ENCODE assay signal across 22 cellular contexts in genomic region chr22:44615602-44616180, GRCh38.
"Had no signal": no experiment of that assay in that cellular context is flagged by ENCODE, and none has a peak within 500 bp of the region (broad histone marks: within the 10 kb centered on the region; RNA-seq: fewer than 3 reads in every experiment).

No MANE protein-coding gene starts in this region.

- H3K4me1 ChIP-seq: prostate gland, testis had no signal

- DNase-seq: cortex of kidney; effector memory CD8-positive, alpha-beta T cell; hypothalamus; mammary epithelial cell; mesendoderm; midbrain; naive thymus-derived CD4-positive, alpha-beta T cell; nucleus accumbens; sigmoid colon; stimulated activated CD4-positive, alpha-beta T cell treated with anti-CD3 and anti-CD28 coated beads, Interleukin-2, amount 100 ng/mL, for 24 hours; stimulated activated CD4-positive, alpha-beta T cell treated with anti-CD3 and anti-CD28 coated beads, Interleukin-4, amount 100 ng/mL, for 24 hours; stimulated activated naive CD4-positive, alpha-beta T cell treated with Interleukin-2 at 50 U/mL for 16 hours; stomach; testis; tibial artery; upper lobe of left lung had no signal

- H3K9me3 ChIP-seq: prostate gland, testis had no signal

- ATAC-seq: effector memory CD8-positive, alpha-beta T cell; left lobe of liver; naive thymus-derived CD4-positive, alpha-beta T cell; stimulated activated effector memory CD8-positive, alpha-beta T cell treated with anti-CD3 and anti-CD28 coated beads, Interleukin-12 subunit alpha, Interleukin-12 subunit beta, amount 100 ng/mL, for 72 hours had no signal

- H3K9ac ChIP-seq: neural progenitor cell had no signal

- H3K4me3 ChIP-seq: neural progenitor cell, prostate gland, right atrium auricular region, sigmoid colon, stomach, testis, tibial artery, upper lobe of left lung had no signal

- H3K27ac ChIP-seq: neural progenitor cell, prostate gland, right atrium auricular region, sigmoid colon, stomach, testis, tibial artery, upper lobe of left lung had no signal

- H3K27me3 Mint-ChIP-seq: effector memory CD8-positive, alpha-beta T cell; naive thymus-derived CD4-positive, alpha-beta T cell had no signal

- H3K27me3 ChIP-seq: neural progenitor cell, right atrium auricular region, testis had no signal

- H3K27ac Mint-ChIP-seq: effector memory CD8-positive, alpha-beta T cell; naive thymus-derived CD4-positive, alpha-beta T cell; nephron; stimulated activated effector memory CD8-positive, alpha-beta T cell treated with anti-CD3 and anti-CD28 coated beads, Interleukin-12 subunit alpha, Interleukin-12 subunit beta, amount 100 ng/mL, for 72 hours had no signal

- H3K4me3 Mint-ChIP-seq: effector memory CD8-positive, alpha-beta T cell; naive thymus-derived CD4-positive, alpha-beta T cell; nephron; neural progenitor cell; stimulated activated effector memory CD8-positive, alpha-beta T cell treated with anti-CD3 and anti-CD28 coated beads, Interleukin-12 subunit alpha, Interleukin-12 subunit beta, amount 100 ng/mL, for 72 hours had no signal

- H3K4me1 Mint-ChIP-seq: nephron; stimulated activated effector memory CD8-positive, alpha-beta T cell treated with anti-CD3 and anti-CD28 coated beads, Interleukin-12 subunit alpha, Interleukin-12 subunit beta, amount 100 ng/mL, for 72 hours had no signal

- H2AFZ ChIP-seq: neural progenitor cell had no signal

- H3K9me3 Mint-ChIP-seq: effector memory CD8-positive, alpha-beta T cell had no signal

- H3K4me2 ChIP-seq: neural progenitor cell had no signal

- H3K36me3 ChIP-seq: neural progenitor cell, prostate gland, right atrium auricular region, sigmoid colon, stomach, tibial artery, upper lobe of left lung had no signal

- H3K36me3 Mint-ChIP-seq: naive thymus-derived CD4-positive, alpha-beta T cell; neural progenitor cell; stimulated activated effector memory CD8-positive, alpha-beta T cell treated with anti-CD3 and anti-CD28 coated beads, Interleukin-12 subunit alpha, Interleukin-12 subunit beta, amount 100 ng/mL, for 72 hours had no signal
